Comparison of ENCODE assay signal across 9 cellular contexts in genomic region chr4:98662619-98663225, GRCh38. TPM values are rescaled to one million over a fixed set of nuclear protein-coding genes. Genes with fewer than 3 reads are reported as not detected.
DNase-seq lines count a peak whose midpoint lies in the region; ATAC-seq and TF ChIP-seq lines count a peak whose summit lies in the region.
"Had no signal": no experiment of that assay in that cellular context is flagged by ENCODE, and none has a peak within 500 bp of the region (broad histone marks: within the 10 kb centered on the region; RNA-seq: fewer than 3 reads in every experiment).

No MANE protein-coding gene starts in this region.

- H3K36me3 Mint-ChIP-seq in CD4-positive, alpha-beta memory T cell = peaks cover 0 to 3% of the 10 kb centered on the region in 2 donors
- no peaks in the 10 kb centered on the region for H3K36me3 Mint-ChIP-seq in memory B cell

- H3K27ac Mint-ChIP-seq in CD4-positive, alpha-beta memory T cell = peak overlapping the region; percentile 96 to 100 (median 98)
- peak overlapping the region; percentile 100 for H3K27ac Mint-ChIP-seq in memory B cell

- intact Hi-C loops in CD4-positive, alpha-beta memory T cell (cut with micrococcal nuclease) = loop anchor here (1.0 to 5.0 kb wide), 4 partner anchors 26 to 900 kb away; partner anchors contain the start of gene TRMT10A
- intact Hi-C loops in ovary (cut with DNase I) = no loop called here

- peak in 4 of 5 donors; percentile 45 to 66 (median 49) for DNase-seq in CD4-positive, alpha-beta memory T cell
- DNase-seq in activated CD8-positive, alpha-beta memory T cell treated with anti-CD3 and anti-CD28 coated beads for 24 hours = peak; percentile 83
- peak; percentile 14 to 37 for DNase-seq in memory B cell (ENCODE audit: low spot score in 2 of 2)
- no peak for DNase-seq in COLO829 (ENCODE audit: low spot score)
- no peak for DNase-seq in AML-193 (lab: John Stamatoyannopoulos, UW)
- DNase-seq in ovary = no peak
- DNase-seq in COLO668 (lab: John Stamatoyannopoulos, UW; ENCODE audit: unreplicated experiment) = no peak

- no peaks in the 10 kb centered on the region for H3K27me3 Mint-ChIP-seq in CD4-positive, alpha-beta memory T cell
- no peaks in the 10 kb centered on the region for H3K27me3 Mint-ChIP-seq in memory B cell

- CTCF ChIA-PET in CD4-positive, alpha-beta memory T cell (lab: Charles Lee; ENCODE audit: partially characterized antibody) = interaction anchor here (0.9 to 1.9 kb wide), 5 partner anchors 21 to 266 kb away, joined by 3 to 7 read pairs (median 3); partner anchors contain the start of gene EIF4E

- no peaks in the 10 kb centered on the region for H3K36me3 ChIP-seq in CD4-positive, alpha-beta memory T cell (ENCODE audit: insufficient read depth, low read length)
- no peaks in the 10 kb centered on the region for H3K36me3 ChIP-seq in ovary
- H3K36me3 ChIP-seq: neutrophil had no signal

- H3K4me1 Mint-ChIP-seq in CD4-positive, alpha-beta memory T cell = peaks cover 35 to 67% (median 55%) of the 10 kb centered on the region in 4 donors
- H3K4me1 Mint-ChIP-seq in memory B cell = peaks cover 36% of the 10 kb centered on the region

- no peaks in the 10 kb centered on the region for H3K27me3 ChIP-seq in CD4-positive, alpha-beta memory T cell (ENCODE audit: insufficient read depth, low read length)
- H3K27me3 ChIP-seq in ovary = no peaks in the 10 kb centered on the region

- ATAC-seq in HG03354 (IDR thresholded peaks at IDR 0.05; ENCODE audit: poor library complexity, severe bottlenecking, unreplicated experiment) (peak; percentile 4), memory B cell (ENCODE audit: low read depth) (no peak)

- H3K27ac ChIP-seq in CD4-positive, alpha-beta memory T cell (ENCODE audit: low read depth, low read length) = peak overlapping the region; percentile 76
- H3K27ac ChIP-seq in ovary = no peak overlapping the region
- H3K27ac ChIP-seq: neutrophil had no signal

- TF ChIP-seq EP300 in ovary (IDR thresholded peaks at IDR 0.05) = no peak

- POLR2A ChIA-PET in CD4-positive, alpha-beta memory T cell (lab: Charles Lee; ENCODE audit: partially characterized antibody) = interaction anchor here (0.9 to 3.5 kb wide), 9 partner anchors 15 to 1284 kb away, joined by 4 to 33 read pairs (median 5); partner anchors contain the start of genes ADH5 and RAP1GDS1

- WGBS in ovary, 3 donors = 81 to 86% (median 84%) methylated on average over 7 of the region's 7 CpGs

- no peak for TF ChIP-seq POLR2A in ovary (IDR thresholded peaks at IDR 0.05)

- no peak for TF ChIP-seq CTCF in ovary (IDR thresholded peaks at IDR 0.05)

- H3K9me3 ChIP-seq in CD4-positive, alpha-beta memory T cell (ENCODE audit: control insufficient read depth in 1 of 2, low read length in 2 of 2) = no peaks in the 10 kb centered on the region
- no peaks in the 10 kb centered on the region for H3K9me3 ChIP-seq in ovary
- H3K9me3 ChIP-seq: neutrophil had no signal

- no peaks in the 10 kb centered on the region for H3K9me3 Mint-ChIP-seq in CD4-positive, alpha-beta memory T cell
- peaks cover 2% of the 10 kb centered on the region for H3K9me3 Mint-ChIP-seq in memory B cell

- peak overlapping the region; percentile 48 to 96 (median 83) for H3K4me3 Mint-ChIP-seq in CD4-positive, alpha-beta memory T cell
- H3K4me3 Mint-ChIP-seq in memory B cell = peak overlapping the region; percentile 83

- H3K4me3 ChIP-seq in CD4-positive, alpha-beta memory T cell (ENCODE audit: low read length in 2 of 2) = peak overlapping the region in 1 of 2 donors; percentile 42
- no peak overlapping the region for H3K4me3 ChIP-seq in ovary

- H3K4me1 ChIP-seq in CD4-positive, alpha-beta memory T cell (ENCODE audit: insufficient read depth, low read length) = peaks cover 62% of the 10 kb centered on the region
- H3K4me1 ChIP-seq in ovary (ENCODE audit: insufficient read depth) = peaks cover 2% of the 10 kb centered on the region

RNA-seq across cellular contexts. Expression of gene TSPAN5, which starts 4.3 kb away (rescaled TPM):
- total RNA-seq in CD4-positive, alpha-beta memory T cell = 10 to 100 TPM; 16.8 to 17.4 TPM
- polyA plus RNA-seq in CD4-positive, alpha-beta memory T cell = 10 to 100 TPM; 34.0 to 40.4 TPM
- 10 to 100 TPM; 34.0 to 69.5 (median 48.2) TPM for total RNA-seq in ovary
- polyA plus RNA-seq in ovary = 10 to 100 TPM; 38.3 to 67.2 TPM

Comparison
In these comparisons a context has a peak if more than half of its experiments do, and no peak if none do; other contexts are left out.
1. DNase-seq: peak in CD4-positive, alpha-beta memory T cell (4 of 5), activated CD8-positive, alpha-beta memory T cell treated with anti-CD3 and anti-CD28 coated beads for 24 hours (single experiment) and memory B cell (2 of 2); none in COLO829 (single experiment), AML-193 (0 of 2), ovary (0 of 5) and COLO668 (single experiment).